Comparison of ENCODE assay signal across 1 cellular context in genomic region chr6:44133981-44134711, GRCh38.
A peak's percentile ranks its signal among the peaks of the same experiment; 100 is the strongest.
TF ChIP-seq lines count a peak whose summit lies in the region.

No MANE protein-coding gene starts in this region.

TF ChIP-seq in K562, 482 proteins besides CTCF, POLR2A, EP300 and RAD21 (continued from another document and continues in another):
- TF ChIP-seq KDM1A (IDR thresholded peaks at IDR 0.05), result peak; percentile 40 to 77; a peak in 3 of 4 replicates
- peak; percentile 68; the same call in 1 of the 2 replicates for TF ChIP-seq STAT5A (IDR thresholded peaks at IDR 0.05; ENCODE audit: borderline replicate concordance, low read length)
- TF ChIP-seq ZNF24 (IDR thresholded peaks at IDR 0.05), result no peak
- no peak for TF ChIP-seq ELF1 (tag; IDR thresholded peaks at IDR 0.05)
- no peak for TF ChIP-seq ZNF707 (CRISPR knock-in tag; conservative IDR thresholded peaks at IDR 0.05)
- TF ChIP-seq ZBTB34 (CRISPR knock-in tag; IDR thresholded peaks at IDR 0.05), result no peak
- TF ChIP-seq ELF2 (CRISPR knock-in tag; IDR thresholded peaks at IDR 0.05), result no peak
- TF ChIP-seq, protein P1, sequence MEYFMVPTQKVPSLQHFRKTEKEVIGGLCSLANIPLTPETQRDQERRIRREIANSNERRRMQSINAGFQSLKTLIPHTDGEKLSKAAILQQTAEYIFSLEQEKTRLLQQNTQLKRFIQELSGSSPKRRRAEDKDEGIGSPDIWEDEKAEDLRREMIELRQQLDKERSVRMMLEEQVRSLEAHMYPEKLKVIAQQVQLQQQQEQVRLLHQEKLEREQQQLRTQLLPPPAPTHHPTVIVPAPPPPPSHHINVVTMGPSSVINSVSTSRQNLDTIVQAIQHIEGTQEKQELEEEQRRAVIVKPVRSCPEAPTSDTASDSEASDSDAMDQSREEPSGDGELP (CRISPR knock-in tag; IDR thresholded peaks at IDR 0.05; ENCODE audit: borderline replicate concordance), result peak; percentile 92
- TF ChIP-seq ZNF449 (CRISPR knock-in tag; IDR thresholded peaks at IDR 0.05), result no peak
- TF ChIP-seq HNRNPLL (IDR thresholded peaks at IDR 0.05; ENCODE audit: low read depth, low read length, poor library complexity, severe bottlenecking), result peak; percentile 10
- TF ChIP-seq RNF219 (CRISPR knock-in tag; IDR thresholded peaks at IDR 0.05), result no peak
- peak; percentile 49 for TF ChIP-seq RBFOX2 (IDR thresholded peaks at IDR 0.05; ENCODE audit: low read depth, low read length)
- no peak for TF ChIP-seq FOXJ3 (CRISPR knock-in tag; IDR thresholded peaks at IDR 0.05)
- no peak for TF ChIP-seq BRF1 (IDR thresholded peaks at IDR 0.05; ENCODE audit: borderline replicate concordance, extremely low read depth, insufficient read length)
- TF ChIP-seq BDP1 (IDR thresholded peaks at IDR 0.05; ENCODE audit: insufficient read depth, insufficient read length), result no peak
- TF ChIP-seq, protein P2, sequence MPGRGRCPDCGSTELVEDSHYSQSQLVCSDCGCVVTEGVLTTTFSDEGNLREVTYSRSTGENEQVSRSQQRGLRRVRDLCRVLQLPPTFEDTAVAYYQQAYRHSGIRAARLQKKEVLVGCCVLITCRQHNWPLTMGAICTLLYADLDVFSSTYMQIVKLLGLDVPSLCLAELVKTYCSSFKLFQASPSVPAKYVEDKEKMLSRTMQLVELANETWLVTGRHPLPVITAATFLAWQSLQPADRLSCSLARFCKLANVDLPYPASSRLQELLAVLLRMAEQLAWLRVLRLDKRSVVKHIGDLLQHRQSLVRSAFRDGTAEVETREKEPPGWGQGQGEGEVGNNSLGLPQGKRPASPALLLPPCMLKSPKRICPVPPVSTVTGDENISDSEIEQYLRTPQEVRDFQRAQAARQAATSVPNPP (IDR thresholded peaks at IDR 0.05; ENCODE audit: borderline replicate concordance, insufficient read depth, insufficient read length), result no peak
- peak; percentile 55 for TF ChIP-seq DACH1 (IDR thresholded peaks at IDR 0.05; ENCODE audit: partially characterized antibody)
- no peak for TF ChIP-seq WHSC1 (IDR thresholded peaks at IDR 0.05; ENCODE audit: low read length)
- TF ChIP-seq ETV6 (IDR thresholded peaks at IDR 0.05; ENCODE audit: borderline replicate concordance in 1 of 2, low read depth in 2 of 2, low read length in 1 of 2), result no peak
- TF ChIP-seq ETV6 (CRISPR knock-in tag; IDR thresholded peaks at IDR 0.05; ENCODE audit: borderline replicate concordance), result no peak
- TF ChIP-seq, protein P3, sequence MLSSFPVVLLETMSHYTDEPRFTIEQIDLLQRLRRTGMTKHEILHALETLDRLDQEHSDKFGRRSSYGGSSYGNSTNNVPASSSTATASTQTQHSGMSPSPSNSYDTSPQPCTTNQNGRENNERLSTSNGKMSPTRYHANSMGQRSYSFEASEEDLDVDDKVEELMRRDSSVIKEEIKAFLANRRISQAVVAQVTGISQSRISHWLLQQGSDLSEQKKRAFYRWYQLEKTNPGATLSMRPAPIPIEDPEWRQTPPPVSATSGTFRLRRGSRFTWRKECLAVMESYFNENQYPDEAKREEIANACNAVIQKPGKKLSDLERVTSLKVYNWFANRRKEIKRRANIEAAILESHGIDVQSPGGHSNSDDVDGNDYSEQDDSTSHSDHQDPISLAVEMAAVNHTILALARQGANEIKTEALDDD (IDR thresholded peaks at IDR 0.05), result peak; percentile 26; the same call in 1 of the 2 replicates
- TF ChIP-seq CHD1 (IDR thresholded peaks at IDR 0.05; ENCODE audit: low read length), result no peak
- peak; percentile 67 for TF ChIP-seq SOX6 (IDR thresholded peaks at IDR 0.05)
- peak; percentile 30; the same call in 1 of the 2 replicates for TF ChIP-seq PHF8 (IDR thresholded peaks at IDR 0.05; ENCODE audit: borderline replicate concordance, low read length)
- TF ChIP-seq ZNF444 (CRISPR knock-in tag; IDR thresholded peaks at IDR 0.05), result no peak
- no peak for TF ChIP-seq DIDO1 (tag; IDR thresholded peaks at IDR 0.05; ENCODE audit: low read depth)
- TF ChIP-seq FOXK2 (conservative IDR thresholded peaks at IDR 0.05 in 1 of 2, IDR thresholded peaks at IDR 0.05 in 1 of 2; ENCODE audit: low read depth in 2 of 2), result 0 out of 4 replicates have a peak, but pooled peaks of 1 of the 2 experiments have one; percentile 43
- TF ChIP-seq BMI1 (IDR thresholded peaks at IDR 0.05; ENCODE audit: low read length), result no peak
- peak in 1 of 2 experiments; percentile 5; a peak in 1 of 4 replicates for TF ChIP-seq TEAD1 (CRISPR knock-in tag; IDR thresholded peaks at IDR 0.05)
- TF ChIP-seq, protein P4, sequence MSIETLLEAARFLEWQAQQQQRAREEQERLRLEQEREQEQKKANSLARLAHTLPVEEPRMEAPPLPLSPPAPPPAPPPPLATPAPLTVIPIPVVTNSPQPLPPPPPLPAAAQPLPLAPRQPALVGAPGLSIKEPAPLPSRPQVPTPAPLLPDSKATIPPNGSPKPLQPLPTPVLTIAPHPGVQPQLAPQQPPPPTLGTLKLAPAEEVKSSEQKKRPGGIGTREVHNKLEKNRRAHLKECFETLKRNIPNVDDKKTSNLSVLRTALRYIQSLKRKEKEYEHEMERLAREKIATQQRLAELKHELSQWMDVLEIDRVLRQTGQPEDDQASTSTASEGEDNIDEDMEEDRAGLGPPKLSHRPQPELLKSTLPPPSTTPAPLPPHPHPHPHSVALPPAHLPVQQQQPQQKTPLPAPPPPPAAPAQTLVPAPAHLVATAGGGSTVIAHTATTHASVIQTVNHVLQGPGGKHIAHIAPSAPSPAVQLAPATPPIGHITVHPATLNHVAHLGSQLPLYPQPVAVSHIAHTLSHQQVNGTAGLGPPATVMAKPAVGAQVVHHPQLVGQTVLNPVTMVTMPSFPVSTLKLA (conservative IDR thresholded peaks at IDR 0.05), result peak; percentile 28 to 81; a peak in 2 of 4 replicates
- TF ChIP-seq HDGF (IDR thresholded peaks at IDR 0.05), result peak; percentile 86
- TF ChIP-seq ZNF518B (CRISPR knock-in tag; IDR thresholded peaks at IDR 0.05), result no peak
- no peak for TF ChIP-seq ZNF232 (CRISPR knock-in tag; IDR thresholded peaks at IDR 0.05)
- no peak for TF ChIP-seq DNMT1 (IDR thresholded peaks at IDR 0.05)
- TF ChIP-seq, protein P5, sequence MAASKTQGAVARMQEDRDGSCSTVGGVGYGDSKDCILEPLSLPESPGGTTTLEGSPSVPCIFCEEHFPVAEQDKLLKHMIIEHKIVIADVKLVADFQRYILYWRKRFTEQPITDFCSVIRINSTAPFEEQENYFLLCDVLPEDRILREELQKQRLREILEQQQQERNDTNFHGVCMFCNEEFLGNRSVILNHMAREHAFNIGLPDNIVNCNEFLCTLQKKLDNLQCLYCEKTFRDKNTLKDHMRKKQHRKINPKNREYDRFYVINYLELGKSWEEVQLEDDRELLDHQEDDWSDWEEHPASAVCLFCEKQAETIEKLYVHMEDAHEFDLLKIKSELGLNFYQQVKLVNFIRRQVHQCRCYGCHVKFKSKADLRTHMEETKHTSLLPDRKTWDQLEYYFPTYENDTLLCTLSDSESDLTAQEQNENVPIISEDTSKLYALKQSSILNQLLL (CRISPR knock-in tag; IDR thresholded peaks at IDR 0.05; ENCODE audit: borderline replicate concordance), result no peak
- TF ChIP-seq ZNF212 (CRISPR knock-in tag; IDR thresholded peaks at IDR 0.05), result no peak
- TF ChIP-seq ZBTB8A (IDR thresholded peaks at IDR 0.05; ENCODE audit: partially characterized antibody), result no peak
- no peak for TF ChIP-seq OTX1 (CRISPR knock-in tag; IDR thresholded peaks at IDR 0.05)
